26 cellular contexts compared by ENCODE assay signal in the genomic region with DNA sequence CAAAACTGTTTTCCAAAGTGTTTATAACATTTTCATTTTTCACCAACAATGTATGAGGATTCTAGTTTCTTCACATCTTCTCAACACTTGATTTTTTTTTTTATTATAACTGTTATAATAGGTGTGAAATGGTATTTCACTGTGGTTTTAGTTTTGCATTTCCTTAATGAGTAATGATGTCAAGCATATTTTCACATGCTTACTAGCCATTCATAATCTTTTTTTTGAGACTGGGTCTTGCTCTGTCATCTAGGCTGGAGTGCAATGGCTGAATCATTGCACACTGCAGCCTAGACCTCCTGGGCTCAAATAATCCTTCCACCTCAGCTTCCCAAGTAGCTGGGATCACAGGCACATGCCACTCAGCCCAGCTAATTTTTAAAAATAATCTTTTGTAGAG.
"Had no signal": no experiment of that assay in that cellular context is flagged by ENCODE, and none has a peak within 500 bp of the region (broad histone marks: within the 10 kb centered on the region; RNA-seq: fewer than 3 reads in every experiment).

No MANE protein-coding gene starts in this region.

- H3K27ac Mint-ChIP-seq: activated CD4-positive, alpha-beta memory T cell treated with anti-CD3 and anti-CD28 coated beads, Interleukin-2, amount 10 ng/mL, durations not matched to agents 7 days and 5 days; activated CD4-positive, alpha-beta T cell treated with anti-CD3 and anti-CD28 coated beads for 36 hours; activated CD4-positive, alpha-beta T cell treated with anti-CD3 and anti-CD28 coated beads, Interleukin-2, amount 10 ng/mL, durations not matched to agents 24 days and 14 days; activated naive CD8-positive, alpha-beta T cell; activated T-cell treated with anti-CD3 and anti-CD28 coated beads, Interleukin-2, amount 50 U/mL, for 24 hours; activated T-cell treated with anti-CD3 and anti-CD28 coated beads, Interleukin-2, amount 50 U/mL, for 72 hours; endodermal cell; T-helper 17 cell; T-helper 2 cell treated with Interferon-gamma antibody and Interleukin-4, amounts not matched to agents 5 μg/mL and 100 μg/mL, for 36 hours had no signal

- H3K27me3 Mint-ChIP-seq: activated CD4-positive, alpha-beta memory T cell treated with anti-CD3 and anti-CD28 coated beads, Interleukin-2, amount 10 ng/mL, durations not matched to agents 7 days and 5 days; activated CD4-positive, alpha-beta T cell treated with anti-CD3 and anti-CD28 coated beads for 36 hours; activated naive CD8-positive, alpha-beta T cell; activated T-cell treated with anti-CD3 and anti-CD28 coated beads, Interleukin-2, amount 50 U/mL, for 24 hours; T-helper 17 cell had no signal

- DNase-seq: activated CD4-positive, alpha-beta memory T cell treated with anti-CD3 and anti-CD28 coated beads, Interleukin-2, amount 10 ng/mL, durations not matched to agents 7 days and 5 days; activated CD4-positive, alpha-beta T cell treated with anti-CD3 and anti-CD28 coated beads for 36 hours; activated CD4-positive, alpha-beta T cell treated with anti-CD3 and anti-CD28 coated beads, Interleukin-2, amount 10 ng/mL, durations not matched to agents 24 days and 14 days; activated CD4-positive, CD25-positive, alpha-beta regulatory T cell; activated CD4-positive, CD25-positive, alpha-beta regulatory T cell treated with anti-CD3 and anti-CD28 coated beads, Interleukin-2, amount 50 U/mL, for 72 hours; activated CD8-positive, alpha-beta memory T cell treated with anti-CD3 and anti-CD28 coated beads, Interleukin-2, amount 50 U/mL, for 48 hours; activated gamma-delta T cell treated with Interleukin-2 at 50 U/mL for 16 hours; activated naive CD4-positive, alpha-beta T cell treated with anti-CD3 and anti-CD28 coated beads, Interleukin-2, amount 50 U/mL, for 16 hours; activated naive CD4-positive, alpha-beta T cell treated with Interleukin-2 at 50 U/mL for 16 hours; activated T-cell treated with anti-CD3 and anti-CD28 coated beads for 4 hours; activated T-cell treated with anti-CD3 and anti-CD28 coated beads, Interleukin-2, amount 50 U/mL, for 24 hours; activated T-cell treated with anti-CD3 and anti-CD28 coated beads, Interleukin-2, amount 50 U/mL, for 72 hours; amniotic stem cell; anterior cingulate cortex; brain microvascular endothelial cell; caudate nucleus; cerebellar nuclear complex; colonic mucosa; effector CD8-positive, alpha-beta T cell; endodermal cell; foreskin fibroblast; T-helper 1 cell; T-helper 17 cell had no signal

- ATAC-seq: activated CD4-positive, alpha-beta T cell treated with anti-CD3 and anti-CD28 coated beads for 36 hours; activated T-cell treated with anti-CD3 and anti-CD28 coated beads, Interleukin-2, amount 50 U/mL, for 72 hours; esophagus mucosa; T-helper 17 cell had no signal

- H3K4me1 Mint-ChIP-seq: activated CD4-positive, alpha-beta memory T cell treated with anti-CD3 and anti-CD28 coated beads, Interleukin-2, amount 10 ng/mL, durations not matched to agents 7 days and 5 days; activated CD4-positive, alpha-beta T cell treated with anti-CD3 and anti-CD28 coated beads for 36 hours; activated CD4-positive, alpha-beta T cell treated with anti-CD3 and anti-CD28 coated beads, Interleukin-2, amount 10 ng/mL, durations not matched to agents 24 days and 14 days; T-helper 17 cell had no signal

- H3K4me3 Mint-ChIP-seq: activated CD4-positive, alpha-beta memory T cell treated with anti-CD3 and anti-CD28 coated beads, Interleukin-2, amount 10 ng/mL, durations not matched to agents 7 days and 5 days; activated CD4-positive, alpha-beta T cell treated with anti-CD3 and anti-CD28 coated beads for 36 hours; activated CD4-positive, alpha-beta T cell treated with anti-CD3 and anti-CD28 coated beads, Interleukin-2, amount 10 ng/mL, durations not matched to agents 24 days and 14 days; activated naive CD8-positive, alpha-beta T cell; activated T-cell treated with anti-CD3 and anti-CD28 coated beads, Interleukin-2, amount 50 U/mL, for 24 hours; activated T-cell treated with anti-CD3 and anti-CD28 coated beads, Interleukin-2, amount 50 U/mL, for 72 hours; endodermal cell; T-helper 2 cell treated with Interferon-gamma antibody and Interleukin-4, amounts not matched to agents 5 μg/mL and 100 μg/mL, for 36 hours had no signal
